18 cellular contexts compared by ENCODE assay signal in genomic region chr4:168781341-168781740, GRCh38.
DNase-seq lines count a peak whose midpoint lies in the region; ATAC-seq and TF ChIP-seq lines count a peak whose summit lies in the region.
"Had no signal": no experiment of that assay in that cellular context is flagged by ENCODE, and none has a peak within 500 bp of the region (broad histone marks: within the 10 kb centered on the region; RNA-seq: fewer than 3 reads in every experiment).

No MANE protein-coding gene starts in this region.

- intact Hi-C loops in Right ventricle myocardium superior (cut with DNase I) = no loop called here

- H3K4ac ChIP-seq in mesenchymal stem cell (ENCODE audit: low read depth in 1 of 2, low read length in 2 of 2) = no peak overlapping the region

- H3K4me1 ChIP-seq in SJCRH30 (peaks cover 36% of the 10 kb centered on the region), mesenchymal stem cell (ENCODE audit: control insufficient read depth, insufficient read depth, low read depth, low read length) (peaks cover 5% of the 10 kb centered on the region), parathyroid adenoma (no peaks in the 10 kb centered on the region)

- no peak overlapping the region for H2AFZ ChIP-seq in mesenchymal stem cell (ENCODE audit: low read depth, low read length)
- no peak overlapping the region for H2AFZ ChIP-seq in parathyroid adenoma

- ATAC-seq in Right ventricle myocardium superior (ENCODE audit: poor library complexity) (peak; percentile 67), GM19455 (IDR thresholded peaks at IDR 0.05; ENCODE audit: unreplicated experiment) (no peak), HG02870 (IDR thresholded peaks at IDR 0.05; ENCODE audit: unreplicated experiment) (no peak), GM21526 (IDR thresholded peaks at IDR 0.05; ENCODE audit: low FRiP score, unreplicated experiment) (no peak)

- H3K23ac ChIP-seq in mesenchymal stem cell (ENCODE audit: low read length in 2 of 2) = peak overlapping the region in 1 of 2 experiments; percentile 34

- H3K4me2 ChIP-seq in mesenchymal stem cell (ENCODE audit: low read length, poor library complexity, severe bottlenecking) (no peak overlapping the region), parathyroid adenoma (ENCODE audit: low read length) (peak overlapping the region; percentile 27)

- H2BK120ac ChIP-seq in mesenchymal stem cell (ENCODE audit: low read depth, low read length) = no peak overlapping the region

- no peak overlapping the region for H2BK5ac ChIP-seq in mesenchymal stem cell (ENCODE audit: low read depth, low read length, poor library complexity, severe bottlenecking)

- H3K9ac ChIP-seq in mesenchymal stem cell (ENCODE audit: low read length) (no peak overlapping the region), parathyroid adenoma (no peak overlapping the region)

- H3K18ac ChIP-seq in mesenchymal stem cell (ENCODE audit: low read depth in 1 of 2, low read length in 2 of 2) = peak overlapping the region in 1 of 2 experiments; percentile 37

- H4K91ac ChIP-seq in mesenchymal stem cell (ENCODE audit: low read length) = no peak overlapping the region

- peak overlapping the region; percentile 20 for H2AK5ac ChIP-seq in mesenchymal stem cell (ENCODE audit: low read length, severe bottlenecking)

- peaks cover 6% of the 10 kb centered on the region for H3K79me1 ChIP-seq in mesenchymal stem cell (replicated peaks; ENCODE audit: low read length, poor library complexity, severe bottlenecking)

- peaks cover 2% of the 10 kb centered on the region for H3K79me2 ChIP-seq in parathyroid adenoma

- H4K8ac ChIP-seq in mesenchymal stem cell (ENCODE audit: low read length) = no peak overlapping the region

- H3K9me3 ChIP-seq in SJCRH30 (replicated peaks) (no peaks in the 10 kb centered on the region; the same call in 1 of the 2 replicates), mesenchymal stem cell (ENCODE audit: control insufficient read depth, low read length) (peaks cover 6% of the 10 kb centered on the region), parathyroid adenoma (ENCODE audit: control insufficient read depth, low read length) (no peaks in the 10 kb centered on the region)

- DNase-seq in SJCRH30 = peak; percentile 33 to 54
- no peak for DNase-seq in Right ventricle myocardium superior
- no peak for DNase-seq in mesenchymal stem cell
- DNase-seq in activated T-cell treated with anti-CD3 and anti-CD28 coated beads, Interleukin-2, amount 50 U/mL, for 48 hours = no peak
- DNase-seq: AML-193; COR-L47; GF-D8; H7; NCI-H1105 treated with DMSO at 0.1 percent for 48 hours; NCI-H187 treated with DMSO at 0.1 percent for 48 hours; NCI-H446; NCI-H69; NK-92 treated with Interleukin-12 subunit alpha and Interleukin-12 subunit beta, amount 100 ng/mL, for 24 hours had no signal

- H3K36me3 ChIP-seq in SJCRH30 (peaks cover 15% of the 10 kb centered on the region), mesenchymal stem cell (ENCODE audit: control insufficient read depth in 1 of 2, insufficient read depth in 2 of 2, low read depth in 1 of 2, low read length in 2 of 2) (no peaks in the 10 kb centered on the region), parathyroid adenoma (ENCODE audit: control insufficient read depth, insufficient read depth, low read length) (no peaks in the 10 kb centered on the region)

- H3K14ac ChIP-seq in mesenchymal stem cell (ENCODE audit: low read length in 2 of 2) = no peak overlapping the region

- H2BK15ac ChIP-seq in mesenchymal stem cell (ENCODE audit: low read depth, poor library complexity, severe bottlenecking) = no peak overlapping the region

- H3K4me3 ChIP-seq in SJCRH30 (no peak overlapping the region), mesenchymal stem cell (ENCODE audit: insufficient read depth in 1 of 2, low read depth in 1 of 2, low read length in 2 of 2) (no peak overlapping the region), parathyroid adenoma (ENCODE audit: low read depth, low read length) (no peak overlapping the region)

- WGBS in mesenchymal stem cell = 54% methylated on average over 4 of the region's 4 CpGs

- TF ChIP-seq CTCF in parathyroid adenoma (IDR thresholded peaks at IDR 0.05) = no peak

- peak overlapping the region in 1 of 2 experiments; percentile 0 for H2BK12ac ChIP-seq in mesenchymal stem cell (ENCODE audit: low read length in 2 of 2)

- H3K27me3 ChIP-seq in SJCRH30 (no peaks in the 10 kb centered on the region), mesenchymal stem cell (ENCODE audit: control insufficient read depth in 1 of 2, insufficient read depth in 1 of 2, low read length in 2 of 2) (no peaks in the 10 kb centered on the region), parathyroid adenoma (ENCODE audit: control insufficient read depth, insufficient read depth, low read length) (no peaks in the 10 kb centered on the region)

- H3K27ac ChIP-seq in SJCRH30 = peak overlapping the region; percentile 62
- no peak overlapping the region for H3K27ac ChIP-seq in mesenchymal stem cell (ENCODE audit: low read length, poor library complexity, severe bottlenecking)
- H3K27ac ChIP-seq in parathyroid adenoma = no peak overlapping the region
- H3K27ac ChIP-seq: HL-60 had no signal

Comparison
In these comparisons a context has a peak if more than half of its experiments do, and no peak if none do; other contexts are left out.
1. DNase-seq: peak in SJCRH30 (2 of 2); none in Right ventricle myocardium superior (single experiment), mesenchymal stem cell (single experiment) and activated T-cell treated with anti-CD3 and anti-CD28 coated beads, Interleukin-2, amount 50 U/mL, for 48 hours (0 of 2).